ENCODE assay signal across 23 cellular contexts in genomic region chrX:17854069-17854468, GRCh38. TPM values are rescaled to one million over a fixed set of nuclear protein-coding genes. Genes with fewer than 3 reads are reported as not detected.
"Had no signal": no experiment of that assay in that cellular context is flagged by ENCODE, and none has a peak within 500 bp of the region (broad histone marks: within the 10 kb centered on the region; RNA-seq: fewer than 3 reads in every experiment).

No MANE protein-coding gene starts in this region.

- H3K27ac ChIP-seq: cardiac muscle cell, foreskin keratinocyte, prostate gland, SJSA1, suprapubic skin had no signal

- H3K9me3 Mint-ChIP-seq: activated B cell treated with CpG ODN at 0.5 μM for 24 hours; activated naive CD4-positive, alpha-beta T cell treated with anti-CD3 and anti-CD28 coated beads for 36 hours; activated naive CD8-positive, alpha-beta T cell treated with anti-CD3 and anti-CD28 coated beads, Interleukin-2, amount 10 ng/mL, durations not matched to agents 7 days and 5 days; activated T-cell treated with anti-CD3 and anti-CD28 coated beads, Interleukin-2, amount 50 U/mL, for 72 hours; natural killer cell; stimulated activated effector memory CD8-positive, alpha-beta T cell treated with anti-CD3 and anti-CD28 coated beads, Interleukin-12 subunit alpha, Interleukin-12 subunit beta, amount 100 ng/mL, for 72 hours; stimulated activated naive CD8-positive, alpha-beta T cell treated with anti-CD3 and anti-CD28 coated beads, Interleukin-15, amount 100 ng/mL, for 72 hours had no signal

- H3K36me3 Mint-ChIP-seq: activated naive CD8-positive, alpha-beta T cell treated with anti-CD3 and anti-CD28 coated beads, Interleukin-2, amount 10 ng/mL, durations not matched to agents 7 days and 5 days; natural killer cell; stimulated activated effector memory CD8-positive, alpha-beta T cell treated with anti-CD3 and anti-CD28 coated beads, Interleukin-12 subunit alpha, Interleukin-12 subunit beta, amount 100 ng/mL, for 72 hours had no signal

- H3K4me1 ChIP-seq: foreskin keratinocyte, prostate gland, SJSA1 had no signal

- H3K4me3 ChIP-seq: cardiac muscle cell, lung, prostate gland, SJSA1, suprapubic skin, transverse colon had no signal

- DNase-seq: activated B cell treated with CpG ODN at 0.5 μM for 24 hours; activated CD4-positive, alpha-beta T cell treated with anti-CD3 and anti-CD28 coated beads for 4 hours; activated CD4-positive, alpha-beta T cell treated with anti-CD3 and anti-CD28 coated beads, Interleukin-2, amount 50 U/mL, for 48 hours; activated effector memory CD4-positive, alpha-beta T cell treated with Interleukin-2 at 50 U/mL for 16 hours; activated naive CD4-positive, alpha-beta T cell treated with anti-CD3 and anti-CD28 coated beads for 36 hours; activated naive CD8-positive, alpha-beta T cell treated with anti-CD3 and anti-CD28 coated beads, Interleukin-2, amount 10 ng/mL, durations not matched to agents 7 days and 5 days; activated T-cell treated with anti-CD3 and anti-CD28 coated beads, Interleukin-2, amount 50 U/mL, for 72 hours; amniotic stem cell; erythroblast; foreskin keratinocyte; left cardiac atrium; natural killer cell; small intestine; stimulated activated CD4-positive, alpha-beta T cell treated with anti-CD3 and anti-CD28 coated beads, Interleukin-2, amount 100 ng/mL, for 24 hours; stimulated activated naive CD8-positive, alpha-beta T cell treated with anti-CD3 and anti-CD28 coated beads, Interleukin-15, amount 100 ng/mL, for 72 hours; T-helper 9 cell; transverse colon had no signal

- H3K4me1 Mint-ChIP-seq: activated B cell treated with CpG ODN at 0.5 μM for 24 hours; activated naive CD8-positive, alpha-beta T cell treated with anti-CD3 and anti-CD28 coated beads, Interleukin-2, amount 10 ng/mL, durations not matched to agents 7 days and 5 days; natural killer cell; stimulated activated effector memory CD8-positive, alpha-beta T cell treated with anti-CD3 and anti-CD28 coated beads, Interleukin-12 subunit alpha, Interleukin-12 subunit beta, amount 100 ng/mL, for 72 hours had no signal

- H3K9me3 ChIP-seq: prostate gland, SJSA1, suprapubic skin, transverse colon had no signal

- H3K27ac Mint-ChIP-seq: activated B cell treated with CpG ODN at 0.5 μM for 24 hours; activated naive CD4-positive, alpha-beta T cell treated with anti-CD3 and anti-CD28 coated beads for 36 hours; activated naive CD8-positive, alpha-beta T cell treated with anti-CD3 and anti-CD28 coated beads, Interleukin-2, amount 10 ng/mL, durations not matched to agents 7 days and 5 days; activated T-cell treated with anti-CD3 and anti-CD28 coated beads, Interleukin-2, amount 50 U/mL, for 72 hours; natural killer cell; stimulated activated effector memory CD8-positive, alpha-beta T cell treated with anti-CD3 and anti-CD28 coated beads, Interleukin-12 subunit alpha, Interleukin-12 subunit beta, amount 100 ng/mL, for 72 hours; stimulated activated naive CD8-positive, alpha-beta T cell treated with anti-CD3 and anti-CD28 coated beads, Interleukin-15, amount 100 ng/mL, for 72 hours had no signal

- H3K4me3 Mint-ChIP-seq: activated B cell treated with CpG ODN at 0.5 μM for 24 hours; activated naive CD4-positive, alpha-beta T cell treated with anti-CD3 and anti-CD28 coated beads for 36 hours; activated naive CD8-positive, alpha-beta T cell treated with anti-CD3 and anti-CD28 coated beads, Interleukin-2, amount 10 ng/mL, durations not matched to agents 7 days and 5 days; activated T-cell treated with anti-CD3 and anti-CD28 coated beads, Interleukin-2, amount 50 U/mL, for 72 hours; natural killer cell; stimulated activated effector memory CD8-positive, alpha-beta T cell treated with anti-CD3 and anti-CD28 coated beads, Interleukin-12 subunit alpha, Interleukin-12 subunit beta, amount 100 ng/mL, for 72 hours; stimulated activated naive CD8-positive, alpha-beta T cell treated with anti-CD3 and anti-CD28 coated beads, Interleukin-15, amount 100 ng/mL, for 72 hours had no signal

- H3K27me3 ChIP-seq: SJSA1 had no signal

- H3K36me3 ChIP-seq: cardiac muscle cell, prostate gland, SJSA1, suprapubic skin, transverse colon had no signal

RNA-seq across cellular contexts. Expression of gene RAI2, which starts 7.0 kb away (rescaled TPM):
- total RNA-seq: activated B cell treated with CpG ODN at 0.5 μM for 24 hours; activated naive CD8-positive, alpha-beta T cell treated with anti-CD3 and anti-CD28 coated beads, Interleukin-2, amount 10 ng/mL, durations not matched to agents 7 days and 5 days; foreskin keratinocyte; natural killer cell had no signal
- polyA plus RNA-seq: foreskin keratinocyte had no signal
